ENCODE assay signal across 1 cellular context in genomic region chr2:190532581-190532980, GRCh38.
TF ChIP-seq lines count a peak whose summit lies in the region.

No MANE protein-coding gene starts in this region.

TF ChIP-seq in K562, 482 proteins besides CTCF, POLR2A, EP300 and RAD21 (continued from another document):
- TF ChIP-seq EGR1 (conservative IDR thresholded peaks at IDR 0.05) (no peak), ARID3A (IDR thresholded peaks at IDR 0.05; ENCODE audit: borderline replicate concordance, low read depth, low read length) (no peak), SRSF9 (IDR thresholded peaks at IDR 0.05; ENCODE audit: borderline replicate concordance, low read depth, low read length) (no peak), SRSF1 (IDR thresholded peaks at IDR 0.05; ENCODE audit: low read depth, low read length) (no peak), SIRT6 (IDR thresholded peaks at IDR 0.05; ENCODE audit: low read depth, low read length) (no peak), SP1 (CRISPR knock-in tag; IDR thresholded peaks at IDR 0.05) (no peak), ZFP30 (CRISPR knock-in tag; IDR thresholded peaks at IDR 0.05; ENCODE audit: borderline replicate concordance) (no peak), SREBF2 (CRISPR knock-in tag; IDR thresholded peaks at IDR 0.05) (no peak), HMGN3 (IDR thresholded peaks at IDR 0.05; ENCODE audit: borderline replicate concordance, extremely low read depth, insufficient read length, low read depth, low read length) (no peak), CEBPG (CRISPR knock-in tag; IDR thresholded peaks at IDR 0.05) (no peak), CEBPG (tag; conservative IDR thresholded peaks at IDR 0.05 in 1 of 2, IDR thresholded peaks at IDR 0.05 in 1 of 2) (no peak)
TF ChIP-seq in K562: peak in this region for 0.
